In the genomic region with DNA sequence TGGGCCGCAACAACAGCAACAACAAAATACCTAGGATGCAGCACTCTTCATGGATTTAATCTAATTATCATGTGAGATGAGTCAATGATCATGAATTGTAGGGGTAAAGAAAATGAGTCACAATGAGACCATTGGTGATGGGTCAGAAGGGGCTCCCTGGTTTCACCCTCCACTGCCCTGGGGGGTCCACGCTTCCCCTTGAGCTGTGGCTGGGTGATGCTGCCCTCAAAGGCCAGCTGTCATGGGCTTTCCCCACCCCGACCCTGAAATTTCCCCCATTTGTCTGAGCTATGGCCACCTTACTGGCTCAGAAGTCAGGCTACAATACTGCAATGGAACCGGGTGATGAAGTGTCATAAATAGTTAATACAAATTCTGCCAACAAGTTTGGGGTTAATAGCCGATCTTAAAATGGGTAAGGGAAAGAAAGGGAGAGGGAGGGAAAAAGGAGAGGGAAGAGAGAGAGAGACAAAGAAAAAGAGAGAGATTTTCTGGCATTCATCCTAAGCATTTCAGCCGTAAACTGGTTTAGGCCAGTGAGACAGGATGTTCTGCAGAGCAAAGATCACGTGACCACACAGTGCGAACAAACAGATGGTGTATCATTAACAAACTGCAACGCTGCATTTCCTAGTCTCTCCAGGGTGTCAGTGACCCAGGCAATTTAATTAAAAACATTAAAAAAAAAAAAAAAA, we compare ENCODE assay signal across 1 cellular context.
A peak's percentile ranks its signal among the peaks of the same experiment; 100 is the strongest.
TF ChIP-seq lines count a peak whose summit lies in the region.

No MANE protein-coding gene starts in this region.

TF ChIP-seq in HepG2, 621 proteins besides CTCF, POLR2A, EP300 and RAD21 (continued from another document and continues in another):
- TF ChIP-seq, protein P1, sequence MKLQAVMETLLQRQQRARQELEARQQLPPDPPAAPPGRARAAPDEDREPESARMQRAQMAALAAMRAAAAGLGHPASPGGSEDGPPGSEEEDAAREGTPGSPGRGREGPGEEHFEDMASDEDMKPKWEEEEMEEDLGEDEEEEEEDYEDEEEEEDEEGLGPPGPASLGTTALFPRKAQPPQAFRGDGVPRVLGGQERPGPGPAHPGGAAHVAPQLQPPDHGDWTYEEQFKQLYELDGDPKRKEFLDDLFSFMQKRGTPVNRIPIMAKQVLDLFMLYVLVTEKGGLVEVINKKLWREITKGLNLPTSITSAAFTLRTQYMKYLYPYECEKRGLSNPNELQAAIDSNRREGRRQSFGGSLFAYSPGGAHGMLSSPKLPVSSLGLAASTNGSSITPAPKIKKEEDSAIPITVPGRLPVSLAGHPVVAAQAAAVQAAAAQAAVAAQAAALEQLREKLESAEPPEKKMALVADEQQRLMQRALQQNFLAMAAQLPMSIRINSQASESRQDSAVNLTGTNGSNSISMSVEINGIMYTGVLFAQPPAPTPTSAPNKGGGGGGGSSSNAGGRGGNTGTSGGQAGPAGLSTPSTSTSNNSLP (IDR thresholded peaks at IDR 0.05; ENCODE audit: low read depth, low read length): no peak; the same call in 1 of the 2 replicates
- no peak for TF ChIP-seq JDP2 (CRISPR knock-in tag; IDR thresholded peaks at IDR 0.05; ENCODE audit: borderline replicate concordance)
- no peak for TF ChIP-seq ZNF556 (CRISPR knock-in tag; IDR thresholded peaks at IDR 0.05; ENCODE audit: borderline replicate concordance)
- no peak for TF ChIP-seq ZNF441 (CRISPR knock-in tag; IDR thresholded peaks at IDR 0.05; ENCODE audit: borderline replicate concordance)
- peak; percentile 67; the same call in 1 of the 2 replicates for TF ChIP-seq SOX5 (CRISPR knock-in tag; IDR thresholded peaks at IDR 0.05; ENCODE audit: borderline replicate concordance)
- no peak for TF ChIP-seq HNRNPLL (IDR thresholded peaks at IDR 0.05; ENCODE audit: low read depth, low read length, poor library complexity, severe bottlenecking)
- no peak; the same call in 1 of the 2 replicates for TF ChIP-seq ZNF546 (CRISPR knock-in tag; conservative IDR thresholded peaks at IDR 0.05)
- TF ChIP-seq ZNF670 (CRISPR knock-in tag; IDR thresholded peaks at IDR 0.05; ENCODE audit: borderline replicate concordance): 0 out of 2 replicates have a peak, but pooled peaks have one; percentile 62
- no peak for TF ChIP-seq ZNF761 (CRISPR knock-in tag; conservative IDR thresholded peaks at IDR 0.05)
- TF ChIP-seq TOPORS (CRISPR knock-in tag; IDR thresholded peaks at IDR 0.05): no peak
- peak; percentile 43 for TF ChIP-seq NCOA1 (CRISPR knock-in tag; IDR thresholded peaks at IDR 0.05)
- no peak for TF ChIP-seq ZNF816 (CRISPR knock-in tag; IDR thresholded peaks at IDR 0.05; ENCODE audit: borderline replicate concordance)
- TF ChIP-seq, protein P2, sequence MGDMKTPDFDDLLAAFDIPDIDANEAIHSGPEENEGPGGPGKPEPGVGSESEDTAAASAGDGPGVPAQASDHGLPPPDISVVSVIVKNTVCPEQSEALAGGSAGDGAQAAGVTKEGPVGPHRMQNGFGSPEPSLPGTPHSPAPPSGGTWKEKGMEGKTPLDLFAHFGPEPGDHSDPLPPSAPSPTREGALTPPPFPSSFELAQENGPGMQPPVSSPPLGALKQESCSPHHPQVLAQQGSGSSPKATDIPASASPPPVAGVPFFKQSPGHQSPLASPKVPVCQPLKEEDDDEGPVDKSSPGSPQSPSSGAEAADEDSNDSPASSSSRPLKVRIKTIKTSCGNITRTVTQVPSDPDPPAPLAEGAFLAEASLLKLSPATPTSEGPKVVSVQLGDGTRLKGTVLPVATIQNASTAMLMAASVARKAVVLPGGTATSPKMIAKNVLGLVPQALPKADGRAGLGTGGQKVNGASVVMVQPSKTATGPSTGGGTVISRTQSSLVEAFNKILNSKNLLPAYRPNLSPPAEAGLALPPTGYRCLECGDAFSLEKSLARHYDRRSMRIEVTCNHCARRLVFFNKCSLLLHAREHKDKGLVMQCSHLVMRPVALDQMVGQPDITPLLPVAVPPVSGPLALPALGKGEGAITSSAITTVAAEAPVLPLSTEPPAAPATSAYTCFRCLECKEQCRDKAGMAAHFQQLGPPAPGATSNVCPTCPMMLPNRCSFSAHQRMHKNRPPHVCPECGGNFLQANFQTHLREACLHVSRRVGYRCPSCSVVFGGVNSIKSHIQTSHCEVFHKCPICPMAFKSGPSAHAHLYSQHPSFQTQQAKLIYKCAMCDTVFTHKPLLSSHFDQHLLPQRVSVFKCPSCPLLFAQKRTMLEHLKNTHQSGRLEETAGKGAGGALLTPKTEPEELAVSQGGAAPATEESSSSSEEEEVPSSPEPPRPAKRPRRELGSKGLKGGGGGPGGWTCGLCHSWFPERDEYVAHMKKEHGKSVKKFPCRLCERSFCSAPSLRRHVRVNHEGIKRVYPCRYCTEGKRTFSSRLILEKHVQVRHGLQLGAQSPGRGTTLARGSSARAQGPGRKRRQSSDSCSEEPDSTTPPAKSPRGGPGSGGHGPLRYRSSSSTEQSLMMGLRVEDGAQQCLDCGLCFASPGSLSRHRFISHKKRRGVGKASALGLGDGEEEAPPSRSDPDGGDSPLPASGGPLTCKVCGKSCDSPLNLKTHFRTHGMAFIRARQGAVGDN (CRISPR knock-in tag; IDR thresholded peaks at IDR 0.05): no peak
- no peak for TF ChIP-seq ESRRA (CRISPR knock-in tag; IDR thresholded peaks at IDR 0.05; ENCODE audit: low read depth)
- TF ChIP-seq, protein P3, sequence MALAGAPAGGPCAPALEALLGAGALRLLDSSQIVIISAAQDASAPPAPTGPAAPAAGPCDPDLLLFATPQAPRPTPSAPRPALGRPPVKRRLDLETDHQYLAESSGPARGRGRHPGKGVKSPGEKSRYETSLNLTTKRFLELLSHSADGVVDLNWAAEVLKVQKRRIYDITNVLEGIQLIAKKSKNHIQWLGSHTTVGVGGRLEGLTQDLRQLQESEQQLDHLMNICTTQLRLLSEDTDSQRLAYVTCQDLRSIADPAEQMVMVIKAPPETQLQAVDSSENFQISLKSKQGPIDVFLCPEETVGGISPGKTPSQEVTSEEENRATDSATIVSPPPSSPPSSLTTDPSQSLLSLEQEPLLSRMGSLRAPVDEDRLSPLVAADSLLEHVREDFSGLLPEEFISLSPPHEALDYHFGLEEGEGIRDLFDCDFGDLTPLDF (CRISPR knock-in tag; IDR thresholded peaks at IDR 0.05): no peak
- TF ChIP-seq, protein P4, sequence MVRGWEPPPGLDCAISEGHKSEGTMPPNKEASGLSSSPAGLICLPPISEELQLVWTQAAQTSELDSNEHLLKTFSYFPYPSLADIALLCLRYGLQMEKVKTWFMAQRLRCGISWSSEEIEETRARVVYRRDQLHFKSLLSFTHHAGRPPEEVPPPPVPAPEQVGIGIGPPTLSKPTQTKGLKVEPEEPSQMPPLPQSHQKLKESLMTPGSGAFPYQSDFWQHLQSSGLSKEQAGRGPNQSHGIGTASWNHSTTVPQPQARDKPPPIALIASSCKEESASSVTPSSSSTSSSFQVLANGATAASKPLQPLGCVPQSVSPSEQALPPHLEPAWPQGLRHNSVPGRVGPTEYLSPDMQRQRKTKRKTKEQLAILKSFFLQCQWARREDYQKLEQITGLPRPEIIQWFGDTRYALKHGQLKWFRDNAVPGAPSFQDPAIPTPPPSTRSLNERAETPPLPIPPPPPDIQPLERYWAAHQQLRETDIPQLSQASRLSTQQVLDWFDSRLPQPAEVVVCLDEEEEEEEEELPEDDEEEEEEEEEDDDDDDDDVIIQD (CRISPR knock-in tag; IDR thresholded peaks at IDR 0.05; ENCODE audit: low read depth): no peak
- no peak for TF ChIP-seq GFI1 (CRISPR knock-in tag; IDR thresholded peaks at IDR 0.05; ENCODE audit: borderline replicate concordance)
- TF ChIP-seq HOXA5 (CRISPR knock-in tag; IDR thresholded peaks at IDR 0.05): no peak
- TF ChIP-seq SATB2 (CRISPR knock-in tag; IDR thresholded peaks at IDR 0.05): no peak
- TF ChIP-seq, protein P5, sequence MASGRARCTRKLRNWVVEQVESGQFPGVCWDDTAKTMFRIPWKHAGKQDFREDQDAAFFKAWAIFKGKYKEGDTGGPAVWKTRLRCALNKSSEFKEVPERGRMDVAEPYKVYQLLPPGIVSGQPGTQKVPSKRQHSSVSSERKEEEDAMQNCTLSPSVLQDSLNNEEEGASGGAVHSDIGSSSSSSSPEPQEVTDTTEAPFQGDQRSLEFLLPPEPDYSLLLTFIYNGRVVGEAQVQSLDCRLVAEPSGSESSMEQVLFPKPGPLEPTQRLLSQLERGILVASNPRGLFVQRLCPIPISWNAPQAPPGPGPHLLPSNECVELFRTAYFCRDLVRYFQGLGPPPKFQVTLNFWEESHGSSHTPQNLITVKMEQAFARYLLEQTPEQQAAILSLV (CRISPR knock-in tag; IDR thresholded peaks at IDR 0.05; ENCODE audit: borderline replicate concordance): no peak
- TF ChIP-seq, protein P6, sequence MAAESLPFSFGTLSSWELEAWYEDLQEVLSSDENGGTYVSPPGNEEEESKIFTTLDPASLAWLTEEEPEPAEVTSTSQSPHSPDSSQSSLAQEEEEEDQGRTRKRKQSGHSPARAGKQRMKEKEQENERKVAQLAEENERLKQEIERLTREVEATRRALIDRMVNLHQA (CRISPR knock-in tag; IDR thresholded peaks at IDR 0.05): no peak
- no peak for TF ChIP-seq ZNF350 (CRISPR knock-in tag; IDR thresholded peaks at IDR 0.05; ENCODE audit: borderline replicate concordance, low read depth)
- no peak for TF ChIP-seq ZNF33B (CRISPR knock-in tag; IDR thresholded peaks at IDR 0.05)
- TF ChIP-seq YY1 (IDR thresholded peaks at IDR 0.05; ENCODE audit: insufficient read depth, insufficient replicate concordance, low read depth, low read length): no peak
- TF ChIP-seq ZFP1 (CRISPR knock-in tag; IDR thresholded peaks at IDR 0.05): no peak
- 0 out of 2 replicates have a peak, but pooled peaks have one; percentile 2 for TF ChIP-seq ZNF792 (CRISPR knock-in tag; IDR thresholded peaks at IDR 0.05)
- TF ChIP-seq ZKSCAN8 (CRISPR knock-in tag; IDR thresholded peaks at IDR 0.05; ENCODE audit: borderline replicate concordance): no peak
- no peak for TF ChIP-seq GATAD1 (CRISPR knock-in tag; IDR thresholded peaks at IDR 0.05)
- TF ChIP-seq, protein P7, sequence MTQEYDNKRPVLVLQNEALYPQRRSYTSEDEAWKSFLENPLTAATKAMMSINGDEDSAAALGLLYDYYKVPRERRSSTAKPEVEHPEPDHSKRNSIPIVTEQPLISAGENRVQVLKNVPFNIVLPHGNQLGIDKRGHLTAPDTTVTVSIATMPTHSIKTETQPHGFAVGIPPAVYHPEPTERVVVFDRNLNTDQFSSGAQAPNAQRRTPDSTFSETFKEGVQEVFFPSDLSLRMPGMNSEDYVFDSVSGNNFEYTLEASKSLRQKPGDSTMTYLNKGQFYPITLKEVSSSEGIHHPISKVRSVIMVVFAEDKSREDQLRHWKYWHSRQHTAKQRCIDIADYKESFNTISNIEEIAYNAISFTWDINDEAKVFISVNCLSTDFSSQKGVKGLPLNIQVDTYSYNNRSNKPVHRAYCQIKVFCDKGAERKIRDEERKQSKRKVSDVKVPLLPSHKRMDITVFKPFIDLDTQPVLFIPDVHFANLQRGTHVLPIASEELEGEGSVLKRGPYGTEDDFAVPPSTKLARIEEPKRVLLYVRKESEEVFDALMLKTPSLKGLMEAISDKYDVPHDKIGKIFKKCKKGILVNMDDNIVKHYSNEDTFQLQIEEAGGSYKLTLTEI (CRISPR knock-in tag; conservative IDR thresholded peaks at IDR 0.05): no peak
- TF ChIP-seq SYNCRIP (IDR thresholded peaks at IDR 0.05; ENCODE audit: insufficient read depth, low read depth, low read length): no peak
- no peak for TF ChIP-seq FIP1L1 (IDR thresholded peaks at IDR 0.05; ENCODE audit: borderline replicate concordance, insufficient read depth, low read depth, low read length)
- 0 out of 2 replicates have a peak, but pooled peaks have one; percentile 24 for TF ChIP-seq RBFOX2 (IDR thresholded peaks at IDR 0.05; ENCODE audit: low read depth, low read length)
- TF ChIP-seq MAFK (conservative IDR thresholded peaks at IDR 0.05 in 1 of 2, IDR thresholded peaks at IDR 0.05 in 1 of 2; ENCODE audit: low read length in 2 of 2): peak; percentile 66 to 75
- TF ChIP-seq CC2D1A (CRISPR knock-in tag; IDR thresholded peaks at IDR 0.05): no peak
- no peak for TF ChIP-seq PHB2 (IDR thresholded peaks at IDR 0.05; ENCODE audit: partially characterized antibody)
- TF ChIP-seq, protein P8, sequence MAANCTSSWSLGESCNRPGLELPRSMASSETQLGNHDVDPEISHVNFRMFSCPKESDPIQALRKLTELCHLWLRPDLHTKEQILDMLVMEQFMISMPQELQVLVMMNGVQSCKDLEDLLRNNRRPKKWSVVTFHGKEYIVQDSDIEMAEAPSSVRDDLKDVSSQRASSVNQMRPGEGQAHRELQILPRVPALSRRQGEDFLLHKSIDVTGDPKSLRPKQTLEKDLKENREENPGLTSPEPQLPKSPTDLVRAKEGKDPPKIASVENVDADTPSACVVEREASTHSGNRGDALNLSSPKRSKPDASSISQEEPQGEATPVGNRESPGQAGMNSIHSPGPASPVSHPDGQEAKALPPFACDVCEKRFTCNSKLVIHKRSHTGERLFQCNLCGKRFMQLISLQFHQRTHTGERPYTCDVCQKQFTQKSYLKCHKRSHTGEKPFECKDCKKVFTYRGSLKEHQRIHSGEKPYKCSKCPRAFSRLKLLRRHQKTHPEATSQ (CRISPR knock-in tag; IDR thresholded peaks at IDR 0.05; ENCODE audit: borderline replicate concordance): no peak
- no peak for TF ChIP-seq ZSCAN22 (CRISPR knock-in tag; IDR thresholded peaks at IDR 0.05)
- no peak for TF ChIP-seq ZNF672 (CRISPR knock-in tag; IDR thresholded peaks at IDR 0.05)
- TF ChIP-seq MZF1 (CRISPR knock-in tag; IDR thresholded peaks at IDR 0.05; ENCODE audit: borderline replicate concordance): no peak
- TF ChIP-seq FOXK1 (CRISPR knock-in tag; IDR thresholded peaks at IDR 0.05; ENCODE audit: borderline replicate concordance, low read depth): no peak
- TF ChIP-seq ZNF652 (CRISPR knock-in tag; IDR thresholded peaks at IDR 0.05; ENCODE audit: borderline replicate concordance, low read depth): peak; percentile 62
- TF ChIP-seq, protein P9, sequence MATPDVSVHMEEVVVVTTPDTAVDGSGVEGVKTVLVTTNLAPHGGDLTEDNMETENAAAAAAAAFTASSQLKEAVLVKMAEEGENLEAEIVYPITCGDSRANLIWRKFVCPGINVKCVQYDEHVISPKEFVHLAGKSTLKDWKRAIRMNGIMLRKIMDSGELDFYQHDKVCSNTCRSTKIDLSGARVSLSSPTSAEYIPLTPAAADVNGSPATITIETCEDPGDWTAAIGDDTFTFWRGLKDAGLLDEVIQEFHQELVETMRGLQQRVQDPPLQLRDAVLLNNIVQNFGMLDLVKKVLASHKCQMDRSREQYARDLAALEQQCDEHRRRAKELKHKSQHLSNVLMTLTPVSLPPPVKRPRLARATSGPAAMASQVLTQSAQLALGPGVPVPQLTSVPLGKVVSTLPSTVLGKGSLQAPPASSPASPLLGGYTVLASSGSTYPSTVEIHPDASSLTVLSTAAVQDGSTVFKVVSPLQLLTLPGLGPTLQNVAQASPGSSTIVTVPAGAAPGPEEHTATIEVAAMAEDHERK (CRISPR knock-in tag; IDR thresholded peaks at IDR 0.05; ENCODE audit: low read depth): no peak
- TF ChIP-seq ZFP36L2 (CRISPR knock-in tag; IDR thresholded peaks at IDR 0.05): no peak
- no peak for TF ChIP-seq ZNF773 (CRISPR knock-in tag; IDR thresholded peaks at IDR 0.05; ENCODE audit: borderline replicate concordance)
- TF ChIP-seq RELA (CRISPR knock-in tag; IDR thresholded peaks at IDR 0.05): no peak
- no peak for TF ChIP-seq SSRP1 (CRISPR knock-in tag; IDR thresholded peaks at IDR 0.05)
- TF ChIP-seq, protein P10, sequence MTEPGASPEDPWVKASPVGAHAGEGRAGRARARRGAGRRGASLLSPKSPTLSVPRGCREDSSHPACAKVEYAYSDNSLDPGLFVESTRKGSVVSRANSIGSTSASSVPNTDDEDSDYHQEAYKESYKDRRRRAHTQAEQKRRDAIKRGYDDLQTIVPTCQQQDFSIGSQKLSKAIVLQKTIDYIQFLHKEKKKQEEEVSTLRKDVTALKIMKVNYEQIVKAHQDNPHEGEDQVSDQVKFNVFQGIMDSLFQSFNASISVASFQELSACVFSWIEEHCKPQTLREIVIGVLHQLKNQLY (CRISPR knock-in tag; IDR thresholded peaks at IDR 0.05): peak; percentile 98
